18 cellular contexts compared by ENCODE assay signal in the genomic region with DNA sequence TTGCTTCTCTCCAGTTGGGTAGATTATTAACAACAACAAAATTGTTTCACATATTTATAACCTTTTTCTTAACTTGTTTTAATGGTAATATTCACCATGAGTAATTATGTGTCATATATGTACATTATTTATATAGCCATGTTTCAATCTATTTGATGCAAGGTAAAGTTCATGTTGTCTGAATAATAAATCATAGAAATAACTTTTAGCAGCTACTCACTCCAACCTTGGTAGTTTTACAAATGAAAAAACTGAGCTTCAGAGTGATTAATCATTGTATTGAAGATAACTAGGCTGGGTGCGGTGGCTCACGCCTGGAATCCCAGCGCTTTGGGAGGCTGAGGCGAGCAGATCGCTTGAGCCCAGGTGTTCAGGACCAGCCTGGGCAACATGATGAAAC.
"Had no signal": no experiment of that assay in that cellular context is flagged by ENCODE, and none has a peak within 500 bp of the region (broad histone marks: within the 10 kb centered on the region; RNA-seq: fewer than 3 reads in every experiment).

No MANE protein-coding gene starts in this region.

- H3K27ac ChIP-seq: gastrocnemius medialis, heart right ventricle, ovary, upper lobe of right lung had no signal

- FAIRE-seq: endometrium, islet of Langerhans had no signal

- H3K27ac Mint-ChIP-seq: activated CD8-positive, alpha-beta memory T cell treated with anti-CD3 and anti-CD28 coated beads, Interleukin-2, amount 10 ng/mL, durations not matched to agents 7 days and 5 days; activated naive CD4-positive, alpha-beta T cell treated with anti-CD3 and anti-CD28 coated beads, Interleukin-2, amount 50 U/mL, for 72 hours; activated T-cell treated with anti-CD3 and anti-CD28 coated beads, Interleukin-2, amount 50 U/mL, for 24 hours; nephron progenitor cell; T-helper 2 cell treated with Interferon-gamma antibody and Interleukin-4, amounts not matched to agents 5 μg/mL and 100 μg/mL, for 36 hours had no signal

- DNase-seq: activated CD4-positive, alpha-beta T cell treated with anti-CD3 and anti-CD28 coated beads for 1 hour; activated CD4-positive, alpha-beta T cell treated with anti-CD3 and anti-CD28 coated beads, Interleukin-2, amount 50 U/mL, for 48 hours; activated CD8-positive, alpha-beta memory T cell treated with anti-CD3 and anti-CD28 coated beads, Interleukin-2, amount 10 ng/mL, durations not matched to agents 7 days and 5 days; activated effector memory CD4-positive, alpha-beta T cell treated with anti-CD3 and anti-CD28 coated beads, Interleukin-2, amount 50 U/mL, for 16 hours; activated T-cell treated with anti-CD3 and anti-CD28 coated beads, Interleukin-2, amount 50 U/mL, for 24 hours; amygdala; gastrocnemius medialis; heart right ventricle; nephron progenitor cell; ovary; stimulated activated naive CD4-positive, alpha-beta T cell; substantia nigra; upper lobe of right lung had no signal

- H3K27me3 Mint-ChIP-seq: activated CD8-positive, alpha-beta memory T cell treated with anti-CD3 and anti-CD28 coated beads, Interleukin-2, amount 10 ng/mL, durations not matched to agents 7 days and 5 days; activated T-cell treated with anti-CD3 and anti-CD28 coated beads, Interleukin-2, amount 50 U/mL, for 24 hours had no signal

- H3K4me3 Mint-ChIP-seq: activated CD8-positive, alpha-beta memory T cell treated with anti-CD3 and anti-CD28 coated beads, Interleukin-2, amount 10 ng/mL, durations not matched to agents 7 days and 5 days; activated T-cell treated with anti-CD3 and anti-CD28 coated beads, Interleukin-2, amount 50 U/mL, for 24 hours; nephron progenitor cell; T-helper 2 cell treated with Interferon-gamma antibody and Interleukin-4, amounts not matched to agents 5 μg/mL and 100 μg/mL, for 36 hours had no signal

- H3K9me3 ChIP-seq: gastrocnemius medialis, heart right ventricle, ovary, upper lobe of right lung had no signal

- H3K9me3 Mint-ChIP-seq: activated naive CD4-positive, alpha-beta T cell treated with anti-CD3 and anti-CD28 coated beads, Interleukin-2, amount 50 U/mL, for 72 hours; activated T-cell treated with anti-CD3 and anti-CD28 coated beads, Interleukin-2, amount 50 U/mL, for 24 hours; nephron progenitor cell; T-helper 2 cell treated with Interferon-gamma antibody and Interleukin-4, amounts not matched to agents 5 μg/mL and 100 μg/mL, for 36 hours had no signal

- H3K4me3 ChIP-seq: gastrocnemius medialis, heart right ventricle, ovary, upper lobe of right lung had no signal

- H3K27me3 ChIP-seq: gastrocnemius medialis, heart right ventricle, ovary, upper lobe of right lung had no signal

- H3K36me3 ChIP-seq: gastrocnemius medialis, ovary had no signal

- H3K4me1 Mint-ChIP-seq: activated CD8-positive, alpha-beta memory T cell treated with anti-CD3 and anti-CD28 coated beads, Interleukin-2, amount 10 ng/mL, durations not matched to agents 7 days and 5 days; nephron progenitor cell had no signal

- H3K36me3 Mint-ChIP-seq: activated CD8-positive, alpha-beta memory T cell treated with anti-CD3 and anti-CD28 coated beads, Interleukin-2, amount 10 ng/mL, durations not matched to agents 7 days and 5 days had no signal

- H3K4me1 ChIP-seq: gastrocnemius medialis, upper lobe of right lung had no signal

- ATAC-seq: activated CD8-positive, alpha-beta memory T cell treated with anti-CD3 and anti-CD28 coated beads, Interleukin-2, amount 10 ng/mL, durations not matched to agents 7 days and 5 days; activated naive CD4-positive, alpha-beta T cell treated with anti-CD3 and anti-CD28 coated beads, Interleukin-2, amount 50 U/mL, for 72 hours; gastrocnemius medialis; heart right ventricle; left lobe of liver; upper lobe of right lung had no signal
